ENCODE assay signal across 32 cellular contexts in the genomic region with DNA sequence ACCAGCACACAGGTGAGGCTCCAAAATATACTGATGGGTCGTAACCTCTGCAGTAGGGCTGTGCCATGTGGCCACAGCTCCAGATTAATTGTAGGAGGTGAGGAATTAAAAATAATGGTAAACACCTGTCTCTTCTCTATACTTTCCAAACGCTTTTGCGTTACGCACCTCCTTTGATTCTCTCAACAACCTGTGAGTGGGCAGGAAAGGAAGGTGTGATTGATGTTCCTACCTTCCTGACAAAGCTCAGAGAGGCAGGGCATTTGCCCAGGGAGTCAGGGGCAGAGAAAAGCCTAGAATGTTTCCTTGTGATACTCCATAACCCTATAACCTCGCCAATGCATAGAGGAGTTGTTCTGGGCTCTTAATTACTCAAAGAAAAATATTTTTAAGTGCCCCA.
"Had no signal": no experiment of that assay in that cellular context is flagged by ENCODE, and none has a peak within 500 bp of the region (broad histone marks: within the 10 kb centered on the region; RNA-seq: fewer than 3 reads in every experiment).

No MANE protein-coding gene starts in this region.

- H3K27ac Mint-ChIP-seq: activated B cell treated with CpG ODN at 0.5 μM for 24 hours; activated CD4-positive, alpha-beta memory T cell treated with anti-CD3 and anti-CD28 coated beads, Interleukin-2, amount 10 ng/mL, durations not matched to agents 7 days and 5 days; activated CD4-positive, alpha-beta T cell treated with anti-CD3 and anti-CD28 coated beads, Interleukin-2, amount 10 ng/mL, durations not matched to agents 7 days and 5 days; activated CD8-positive, alpha-beta memory T cell treated with anti-CD3 and anti-CD28 coated beads, Interleukin-2, amount 10 ng/mL, durations not matched to agents 7 days and 5 days; activated CD8-positive, alpha-beta T cell treated with anti-CD3 and anti-CD28 coated beads, Interleukin-2, amount 10 ng/mL, durations not matched to agents 7 days and 5 days; activated naive CD8-positive, alpha-beta T cell treated with anti-CD3 and anti-CD28 coated beads for 36 hours; activated T-cell treated with anti-CD3 and anti-CD28 coated beads, Interleukin-2, amount 50 U/mL, for 24 hours; activated T-cell treated with anti-CD3 and anti-CD28 coated beads, Interleukin-2, amount 50 U/mL, for 72 hours; activated T-helper 17 cell treated with anti-CD3 and anti-CD28 coated beads, Interleukin-2, amount 50 U/mL, for 72 hours; T-cell; T-helper 2 cell treated with Interferon-gamma antibody and Interleukin-4, amounts not matched to agents 5 μg/mL and 100 μg/mL, for 36 hours had no signal

- H3K9me3 Mint-ChIP-seq: activated CD4-positive, alpha-beta memory T cell treated with anti-CD3 and anti-CD28 coated beads, Interleukin-2, amount 10 ng/mL, durations not matched to agents 7 days and 5 days; activated CD4-positive, alpha-beta T cell treated with anti-CD3 and anti-CD28 coated beads, Interleukin-2, amount 10 ng/mL, durations not matched to agents 7 days and 5 days; activated T-cell treated with anti-CD3 and anti-CD28 coated beads, Interleukin-2, amount 50 U/mL, for 24 hours; activated T-helper 1 cell treated with anti-CD3 and anti-CD28 coated beads, Interleukin-12 subunit alpha, Interleukin-12 subunit beta, Interleukin-2, Interleukin-4 antibody, amounts not matched to agents 30 ng/mL and 10 ng/mL and 1 ng/mL, durations not matched to agents 14 hours and 24 hours and 36 hours; central memory CD8-positive, alpha-beta T cell; T-helper 2 cell treated with Interferon-gamma antibody and Interleukin-4, amounts not matched to agents 5 μg/mL and 100 μg/mL, for 36 hours had no signal

- H3K4me1 Mint-ChIP-seq: activated B cell treated with CpG ODN at 0.5 μM for 24 hours; activated CD4-positive, alpha-beta memory T cell treated with anti-CD3 and anti-CD28 coated beads, Interleukin-2, amount 10 ng/mL, durations not matched to agents 7 days and 5 days; activated CD4-positive, alpha-beta T cell treated with anti-CD3 and anti-CD28 coated beads, Interleukin-2, amount 10 ng/mL, durations not matched to agents 7 days and 5 days; activated CD8-positive, alpha-beta memory T cell treated with anti-CD3 and anti-CD28 coated beads, Interleukin-2, amount 10 ng/mL, durations not matched to agents 7 days and 5 days; central memory CD8-positive, alpha-beta T cell; T-cell had no signal

- H3K4me3 Mint-ChIP-seq: activated B cell treated with CpG ODN at 0.5 μM for 24 hours; activated CD4-positive, alpha-beta memory T cell treated with anti-CD3 and anti-CD28 coated beads, Interleukin-2, amount 10 ng/mL, durations not matched to agents 7 days and 5 days; activated CD4-positive, alpha-beta T cell treated with anti-CD3 and anti-CD28 coated beads, Interleukin-2, amount 10 ng/mL, durations not matched to agents 7 days and 5 days; activated CD8-positive, alpha-beta memory T cell treated with anti-CD3 and anti-CD28 coated beads, Interleukin-2, amount 10 ng/mL, durations not matched to agents 7 days and 5 days; activated CD8-positive, alpha-beta T cell treated with anti-CD3 and anti-CD28 coated beads, Interleukin-2, amount 10 ng/mL, durations not matched to agents 7 days and 5 days; activated naive CD8-positive, alpha-beta T cell treated with anti-CD3 and anti-CD28 coated beads for 36 hours; activated T-cell treated with anti-CD3 and anti-CD28 coated beads, Interleukin-2, amount 50 U/mL, for 24 hours; activated T-cell treated with anti-CD3 and anti-CD28 coated beads, Interleukin-2, amount 50 U/mL, for 72 hours; activated T-helper 1 cell treated with anti-CD3 and anti-CD28 coated beads, Interleukin-12 subunit alpha, Interleukin-12 subunit beta, Interleukin-2, Interleukin-4 antibody, amounts not matched to agents 30 ng/mL and 10 ng/mL and 1 ng/mL, durations not matched to agents 14 hours and 24 hours and 36 hours; activated T-helper 17 cell treated with anti-CD3 and anti-CD28 coated beads, Interleukin-2, amount 50 U/mL, for 72 hours; central memory CD8-positive, alpha-beta T cell; T-cell; T-helper 2 cell treated with Interferon-gamma antibody and Interleukin-4, amounts not matched to agents 5 μg/mL and 100 μg/mL, for 36 hours had no signal

- DNase-seq: activated B cell treated with CpG ODN at 0.5 μM for 24 hours; activated CD4-positive, alpha-beta memory T cell treated with anti-CD3 and anti-CD28 coated beads, Interleukin-2, amount 10 ng/mL, durations not matched to agents 7 days and 5 days; activated CD4-positive, alpha-beta T cell treated with anti-CD3 and anti-CD28 coated beads for 4 hours; activated CD4-positive, alpha-beta T cell treated with anti-CD3 and anti-CD28 coated beads, Interleukin-2, amount 10 ng/mL, durations not matched to agents 7 days and 5 days; activated CD4-positive, alpha-beta T cell treated with anti-CD3 and anti-CD28 coated beads, Interleukin-2, amount 50 U/mL, for 48 hours; activated CD4-positive, CD25-positive, alpha-beta regulatory T cell treated with anti-CD3 and anti-CD28 coated beads, Interleukin-2, amount 50 U/mL, for 72 hours; activated CD8-positive, alpha-beta memory T cell treated with anti-CD3 and anti-CD28 coated beads for 24 hours; activated CD8-positive, alpha-beta memory T cell treated with anti-CD3 and anti-CD28 coated beads, Interleukin-2, amount 10 ng/mL, durations not matched to agents 7 days and 5 days; activated CD8-positive, alpha-beta memory T cell treated with anti-CD3 and anti-CD28 coated beads, Interleukin-2, amount 50 U/mL, for 48 hours; activated CD8-positive, alpha-beta T cell treated with anti-CD3 and anti-CD28 coated beads, Interleukin-2, amount 10 ng/mL, durations not matched to agents 7 days and 5 days; activated effector memory CD4-positive, alpha-beta T cell treated with anti-CD3 and anti-CD28 coated beads, Interleukin-2, amount 50 U/mL, for 16 hours; activated gamma-delta T cell treated with Interleukin-2 at 50 U/mL for 16 hours; activated naive CD4-positive, alpha-beta T cell; activated naive CD4-positive, alpha-beta T cell treated with anti-CD3 and anti-CD28 coated beads, Interleukin-2, amount 50 U/mL, for 16 hours; activated naive CD8-positive, alpha-beta T cell treated with anti-CD3 and anti-CD28 coated beads for 36 hours; activated T-cell treated with anti-CD3 and anti-CD28 coated beads, Interleukin-2, amount 50 U/mL, for 24 hours; activated T-cell treated with anti-CD3 and anti-CD28 coated beads, Interleukin-2, amount 50 U/mL, for 72 hours; adrenal gland; amniotic stem cell; body of pancreas; brain microvascular endothelial cell; cerebellar nuclear complex; colonic mucosa; T-cell; T-helper 2 cell; T-helper 9 cell had no signal

- H3K27me3 Mint-ChIP-seq: activated B cell treated with CpG ODN at 0.5 μM for 24 hours; activated CD4-positive, alpha-beta memory T cell treated with anti-CD3 and anti-CD28 coated beads, Interleukin-2, amount 10 ng/mL, durations not matched to agents 7 days and 5 days; activated CD4-positive, alpha-beta T cell treated with anti-CD3 and anti-CD28 coated beads, Interleukin-2, amount 10 ng/mL, durations not matched to agents 7 days and 5 days; activated CD8-positive, alpha-beta memory T cell treated with anti-CD3 and anti-CD28 coated beads, Interleukin-2, amount 10 ng/mL, durations not matched to agents 7 days and 5 days; activated naive CD8-positive, alpha-beta T cell treated with anti-CD3 and anti-CD28 coated beads for 36 hours; activated T-cell treated with anti-CD3 and anti-CD28 coated beads, Interleukin-2, amount 50 U/mL, for 24 hours; activated T-helper 17 cell treated with anti-CD3 and anti-CD28 coated beads, Interleukin-2, amount 50 U/mL, for 72 hours; central memory CD8-positive, alpha-beta T cell; T-cell had no signal

- H3K27ac ChIP-seq: adrenal gland, body of pancreas, brain microvascular endothelial cell, breast epithelium, colonic mucosa, VCaP had no signal

- ATAC-seq: activated CD8-positive, alpha-beta memory T cell treated with anti-CD3 and anti-CD28 coated beads, Interleukin-2, amount 10 ng/mL, durations not matched to agents 7 days and 5 days; activated CD8-positive, alpha-beta T cell treated with anti-CD3 and anti-CD28 coated beads, Interleukin-2, amount 10 ng/mL, durations not matched to agents 7 days and 5 days; activated T-cell treated with anti-CD3 and anti-CD28 coated beads, Interleukin-2, amount 50 U/mL, for 72 hours; activated T-helper 17 cell treated with anti-CD3 and anti-CD28 coated beads, Interleukin-2, amount 50 U/mL, for 72 hours; body of pancreas; T-cell had no signal
